Comparison of ENCODE assay signal across 1 cellular context in the genomic region with DNA sequence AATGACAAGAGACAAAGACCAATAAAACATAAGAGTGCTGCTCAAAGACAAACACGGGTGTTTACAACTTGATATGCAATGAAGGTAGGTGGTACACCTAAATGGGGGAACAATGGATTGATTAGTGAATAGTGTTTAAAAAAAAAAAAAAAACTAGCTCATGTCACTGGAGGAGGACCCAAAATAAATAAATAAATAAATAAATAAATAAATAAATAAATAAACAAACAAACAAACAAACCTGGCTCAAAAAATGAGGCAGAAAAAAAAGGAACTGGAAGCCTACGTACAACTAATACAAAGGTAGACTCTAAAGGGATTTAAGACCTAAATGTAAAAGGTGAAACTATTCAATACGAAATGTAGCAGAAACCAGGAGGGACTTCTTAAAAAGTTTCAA.
TF ChIP-seq lines count a peak whose summit lies in the region.

No MANE protein-coding gene starts in this region.

TF ChIP-seq in HEK293, 187 proteins besides CTCF, POLR2A, EP300 and RAD21 (continued from another document):
- TF ChIP-seq, protein P1, sequence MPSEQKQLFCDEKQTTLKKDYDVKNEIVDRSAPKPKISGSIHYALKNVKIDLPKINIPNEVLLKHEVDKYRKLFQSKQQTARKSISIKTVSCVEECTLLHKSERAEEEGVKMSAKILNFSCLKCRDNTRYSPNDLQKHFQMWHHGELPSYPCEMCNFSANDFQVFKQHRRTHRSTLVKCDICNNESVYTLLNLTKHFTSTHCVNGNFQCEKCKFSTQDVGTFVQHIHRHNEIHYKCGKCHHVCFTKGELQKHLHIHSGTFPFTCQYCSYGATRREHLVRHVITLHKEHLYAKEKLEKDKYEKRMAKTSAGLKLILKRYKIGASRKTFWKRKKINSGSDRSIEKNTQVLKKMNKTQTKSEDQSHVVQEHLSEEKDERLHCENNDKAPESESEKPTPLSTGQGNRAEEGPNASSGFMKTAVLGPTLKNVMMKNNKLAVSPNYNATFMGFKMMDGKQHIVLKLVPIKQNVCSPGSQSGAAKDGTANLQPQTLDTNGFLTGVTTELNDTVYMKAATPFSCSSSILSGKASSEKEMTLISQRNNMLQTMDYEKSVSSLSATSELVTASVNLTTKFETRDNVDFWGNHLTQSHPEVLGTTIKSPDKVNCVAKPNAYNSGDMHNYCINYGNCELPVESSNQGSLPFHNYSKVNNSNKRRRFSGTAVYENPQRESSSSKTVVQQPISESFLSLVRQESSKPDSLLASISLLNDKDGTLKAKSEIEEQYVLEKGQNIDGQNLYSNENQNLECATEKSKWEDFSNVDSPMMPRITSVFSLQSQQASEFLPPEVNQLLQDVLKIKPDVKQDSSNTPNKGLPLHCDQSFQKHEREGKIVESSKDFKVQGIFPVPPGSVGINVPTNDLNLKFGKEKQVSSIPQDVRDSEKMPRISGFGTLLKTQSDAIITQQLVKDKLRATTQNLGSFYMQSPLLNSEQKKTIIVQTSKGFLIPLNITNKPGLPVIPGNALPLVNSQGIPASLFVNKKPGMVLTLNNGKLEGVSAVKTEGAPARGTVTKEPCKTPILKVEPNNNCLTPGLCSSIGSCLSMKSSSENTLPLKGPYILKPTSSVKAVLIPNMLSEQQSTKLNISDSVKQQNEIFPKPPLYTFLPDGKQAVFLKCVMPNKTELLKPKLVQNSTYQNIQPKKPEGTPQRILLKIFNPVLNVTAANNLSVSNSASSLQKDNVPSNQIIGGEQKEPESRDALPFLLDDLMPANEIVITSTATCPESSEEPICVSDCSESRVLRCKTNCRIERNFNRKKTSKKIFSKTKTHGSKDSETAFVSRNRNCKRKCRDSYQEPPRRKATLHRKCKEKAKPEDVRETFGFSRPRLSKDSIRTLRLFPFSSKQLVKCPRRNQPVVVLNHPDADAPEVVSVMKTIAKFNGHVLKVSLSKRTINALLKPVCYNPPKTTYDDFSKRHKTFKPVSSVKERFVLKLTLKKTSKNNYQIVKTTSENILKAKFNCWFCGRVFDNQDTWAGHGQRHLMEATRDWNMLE (tag by site-specific recombination; conservative IDR thresholded peaks at IDR 0.05; ENCODE audit: low read depth): 0 out of 2 replicates have a peak, but pooled peaks have one; percentile 24
- TF ChIP-seq ZNF426 (tag by site-specific recombination; IDR thresholded peaks at IDR 0.05): peak; percentile 12; the same call in 1 of the 2 replicates
